17 cellular contexts compared by ENCODE assay signal in the genomic region with DNA sequence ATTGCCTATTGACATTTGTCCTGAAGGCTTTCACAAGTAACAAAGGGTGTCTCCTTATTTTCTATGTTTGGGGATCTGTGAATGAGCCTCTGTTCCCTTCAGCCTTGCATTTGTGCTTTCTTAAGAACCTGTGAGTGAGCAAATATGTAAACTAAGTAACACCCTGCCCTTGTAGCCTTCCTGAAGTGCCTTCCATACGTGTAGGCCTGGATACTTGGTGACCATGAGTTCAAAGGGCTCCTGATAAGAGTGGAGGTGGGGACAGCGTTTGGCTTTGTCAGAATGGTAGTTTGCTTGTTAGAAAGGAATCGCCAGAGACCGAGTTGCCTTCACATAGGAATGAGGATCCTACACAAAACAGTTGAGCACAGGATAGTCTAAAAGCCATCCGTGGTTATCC. TPM values are rescaled to one million over a fixed set of nuclear protein-coding genes. Genes with fewer than 3 reads are reported as not detected.
A peak's percentile ranks its signal among the peaks of the same experiment; 100 is the strongest.
DNase-seq lines count a peak whose midpoint lies in the region; ATAC-seq and TF ChIP-seq lines count a peak whose summit lies in the region.
"Had no signal": no experiment of that assay in that cellular context is flagged by ENCODE, and none has a peak within 500 bp of the region (broad histone marks: within the 10 kb centered on the region; RNA-seq: fewer than 3 reads in every experiment).

No MANE protein-coding gene starts in this region.

- peaks cover 0 to 47% (median 29%) of the 10 kb centered on the region in 4 donors for H3K4me1 ChIP-seq in Peyer's patch

- TF ChIP-seq CTCF in Peyer's patch (IDR thresholded peaks at IDR 0.05), result no peak

- intact Hi-C loops in activated CD4-positive, alpha-beta T cell treated with anti-CD3 and anti-CD28 coated beads, Interleukin-2, amount 10 ng/mL, durations not matched to agents 24 days and 14 days (cut with micrococcal nuclease), result no loop called here

- no peak for TF ChIP-seq POLR2A in Peyer's patch (IDR thresholded peaks at IDR 0.05)

- H3K4me1 Mint-ChIP-seq in activated CD4-positive, alpha-beta T cell treated with anti-CD3 and anti-CD28 coated beads, Interleukin-2, amount 10 ng/mL, durations not matched to agents 24 days and 14 days, result peaks cover 47% of the 10 kb centered on the region
- peaks cover 63% of the 10 kb centered on the region for H3K4me1 Mint-ChIP-seq in stimulated activated effector memory CD8-positive, alpha-beta T cell treated with anti-CD3 and anti-CD28 coated beads, Interleukin-12 subunit alpha, Interleukin-12 subunit beta, amount 100 ng/mL, for 72 hours

- H3K36me3 Mint-ChIP-seq in activated CD4-positive, alpha-beta T cell treated with anti-CD3 and anti-CD28 coated beads, Interleukin-2, amount 10 ng/mL, durations not matched to agents 24 days and 14 days (ENCODE audit: low read depth), result peaks cover 82% of the 10 kb centered on the region
- H3K36me3 Mint-ChIP-seq in stimulated activated effector memory CD8-positive, alpha-beta T cell treated with anti-CD3 and anti-CD28 coated beads, Interleukin-12 subunit alpha, Interleukin-12 subunit beta, amount 100 ng/mL, for 72 hours, result peaks cover 100% of the 10 kb centered on the region

- H3K4me3 ChIP-seq in Peyer's patch, result no peak overlapping the region
- H3K4me3 ChIP-seq: esophagus squamous epithelium, SJSA1, uterus had no signal

- H3K36me3 ChIP-seq in Peyer's patch, result peaks cover 0 to 84% (median 0%) of the 10 kb centered on the region in 3 donors
- H3K36me3 ChIP-seq: uterus had no signal

- peak overlapping the region; percentile 59 for H3K27ac Mint-ChIP-seq in activated CD4-positive, alpha-beta T cell treated with anti-CD3 and anti-CD28 coated beads, Interleukin-2, amount 10 ng/mL, durations not matched to agents 24 days and 14 days
- H3K27ac Mint-ChIP-seq in stimulated activated effector memory CD8-positive, alpha-beta T cell treated with anti-CD3 and anti-CD28 coated beads, Interleukin-12 subunit alpha, Interleukin-12 subunit beta, amount 100 ng/mL, for 72 hours, result peak overlapping the region; percentile 99

- H3K27ac ChIP-seq in Peyer's patch, result peak overlapping the region; percentile 24 to 93 (median 87)
- H3K27ac ChIP-seq: SJSA1 had no signal

- ATAC-seq in stimulated activated effector memory CD8-positive, alpha-beta T cell treated with anti-CD3 and anti-CD28 coated beads, Interleukin-12 subunit alpha, Interleukin-12 subunit beta, amount 100 ng/mL, for 72 hours, result no peak
- no peak for ATAC-seq in HG03571 (IDR thresholded peaks at IDR 0.05; ENCODE audit: unreplicated experiment)

- no peaks in the 10 kb centered on the region for H3K9me3 Mint-ChIP-seq in activated CD4-positive, alpha-beta T cell treated with anti-CD3 and anti-CD28 coated beads, Interleukin-2, amount 10 ng/mL, durations not matched to agents 24 days and 14 days
- no peaks in the 10 kb centered on the region for H3K9me3 Mint-ChIP-seq in stimulated activated effector memory CD8-positive, alpha-beta T cell treated with anti-CD3 and anti-CD28 coated beads, Interleukin-12 subunit alpha, Interleukin-12 subunit beta, amount 100 ng/mL, for 72 hours

- H3K4me3 Mint-ChIP-seq in activated CD4-positive, alpha-beta T cell treated with anti-CD3 and anti-CD28 coated beads, Interleukin-2, amount 10 ng/mL, durations not matched to agents 24 days and 14 days, result no peak overlapping the region
- H3K4me3 Mint-ChIP-seq in stimulated activated effector memory CD8-positive, alpha-beta T cell treated with anti-CD3 and anti-CD28 coated beads, Interleukin-12 subunit alpha, Interleukin-12 subunit beta, amount 100 ng/mL, for 72 hours, result no peak overlapping the region

- no peaks in the 10 kb centered on the region for H3K9me3 ChIP-seq in Peyer's patch
- H3K9me3 ChIP-seq: esophagus squamous epithelium, SJSA1, uterus had no signal

- DNase-seq in activated CD4-positive, alpha-beta T cell treated with anti-CD3 and anti-CD28 coated beads, Interleukin-2, amount 10 ng/mL, durations not matched to agents 24 days and 14 days, result no peak
- no peak for DNase-seq in activated CD4-positive, alpha-beta T cell treated with anti-CD3 and anti-CD28 coated beads, Interleukin-2, amount 50 U/mL, for 48 hours
- DNase-seq in Peyer's patch (peak in 1 of 3 donors; percentile 6), fibroblast of gingiva (ENCODE audit: low read depth) (peak; percentile 6), CD1c-positive myeloid dendritic cell (ENCODE audit: extremely low spot score) (no peak), KG1 (lab: John Stamatoyannopoulos, UW) (no peak)
- no peak for DNase-seq in stimulated activated effector memory CD8-positive, alpha-beta T cell treated with anti-CD3 and anti-CD28 coated beads, Interleukin-12 subunit alpha, Interleukin-12 subunit beta, amount 100 ng/mL, for 72 hours (ENCODE audit: low spot score in 2 of 2)
- DNase-seq: amygdala; Calu3; esophagus squamous epithelium; hippocampal formation; NCI-H1105 treated with DMSO at 0.1 percent for 48 hours; NCI-H2227 treated with DMSO at 0.1 percent for 48 hours; stimulated activated CD8-positive, alpha-beta memory T cell treated with anti-CD3 and anti-CD28 coated beads, Interleukin-4, amount 100 ng/mL, for 48 hours; uterus had no signal

- H3K27me3 ChIP-seq in Peyer's patch, result no peaks in the 10 kb centered on the region
- H3K27me3 ChIP-seq: esophagus squamous epithelium, SJSA1, uterus had no signal

- no peaks in the 10 kb centered on the region for H3K27me3 Mint-ChIP-seq in activated CD4-positive, alpha-beta T cell treated with anti-CD3 and anti-CD28 coated beads, Interleukin-2, amount 10 ng/mL, durations not matched to agents 24 days and 14 days

RNA-seq across cellular contexts. Expression of a gene that starts 14.5 kb away (rescaled TPM):
- total RNA-seq in activated CD4-positive, alpha-beta T cell treated with anti-CD3 and anti-CD28 coated beads, Interleukin-2, amount 10 ng/mL, durations not matched to agents 24 days and 14 days, result 30.4 and 30.7 TPM in 2 replicates
- 10 to 100 TPM; 17.9 to 33.0 (median 29.6) TPM for total RNA-seq in Peyer's patch

RNA-seq across cellular contexts. Expression of a gene that starts 31.3 kb away (rescaled TPM):
- 256 and 258 TPM in 2 replicates for total RNA-seq in activated CD4-positive, alpha-beta T cell treated with anti-CD3 and anti-CD28 coated beads, Interleukin-2, amount 10 ng/mL, durations not matched to agents 24 days and 14 days
- 100 to 1,000 TPM; 123 to 244 (median 167) TPM for total RNA-seq in Peyer's patch

RNA-seq across cellular contexts. Expression of a gene that starts 58.2 kb away (rescaled TPM):
- total RNA-seq in activated CD4-positive, alpha-beta T cell treated with anti-CD3 and anti-CD28 coated beads, Interleukin-2, amount 10 ng/mL, durations not matched to agents 24 days and 14 days, result 125 and 127 TPM in 2 replicates
- total RNA-seq in Peyer's patch, result 10 to 100 TPM in 3 of 4 donors, 1 to 10 TPM in 1; 6.8 to 80.9 (median 22.9) TPM
